In the genomic region with DNA sequence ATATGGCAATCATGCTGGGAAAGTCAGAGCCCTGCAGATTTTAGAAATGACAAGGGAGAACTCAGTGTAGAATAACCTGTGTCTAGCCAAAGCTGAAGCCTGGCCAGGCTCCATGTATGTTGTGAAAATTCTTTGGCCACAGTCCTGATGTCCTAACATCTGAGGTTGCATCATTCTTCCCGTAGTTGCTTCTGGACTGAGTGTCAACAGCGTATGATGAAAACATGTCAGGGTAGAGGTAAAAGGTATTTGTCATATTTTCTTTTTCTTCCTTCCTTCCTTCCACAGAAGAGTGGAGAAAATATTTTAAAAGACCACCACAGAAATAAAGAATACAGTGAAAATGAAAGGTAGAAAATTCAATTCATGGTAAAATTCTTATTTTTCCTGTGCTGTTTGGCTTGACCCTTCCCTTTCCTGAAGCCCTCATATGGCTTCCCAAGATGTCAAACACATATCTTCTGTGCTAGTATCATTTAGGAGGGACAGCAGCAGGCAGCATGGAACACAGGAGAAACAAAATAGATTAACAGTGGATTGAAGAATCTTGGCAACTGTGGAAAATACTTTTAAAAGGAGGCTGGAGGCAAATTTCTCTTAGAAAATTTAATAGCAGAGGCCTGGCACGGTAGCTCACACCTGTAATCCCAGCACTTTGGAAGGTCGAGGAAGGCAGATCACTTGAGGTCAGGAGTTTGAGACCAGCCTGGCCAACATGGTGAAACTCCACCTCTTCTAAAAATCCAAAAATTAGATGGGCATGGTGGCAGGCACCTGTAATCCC, we compare ENCODE assay signal across 11 cellular contexts. TPM values are rescaled to one million over a fixed set of nuclear protein-coding genes. Genes with fewer than 3 reads are reported as not detected.
DNase-seq lines count a peak whose midpoint lies in the region; ATAC-seq and TF ChIP-seq lines count a peak whose summit lies in the region.
"Had no signal": no experiment of that assay in that cellular context is flagged by ENCODE, and none has a peak within 500 bp of the region (broad histone marks: within the 10 kb centered on the region; RNA-seq: fewer than 3 reads in every experiment).

No MANE protein-coding gene starts in this region.

- H3K36me3 ChIP-seq in Peyer's patch (no peaks in the 10 kb centered on the region), psoas muscle (ENCODE audit: insufficient read depth in 1 of 2, low read depth in 1 of 2) (no peaks in the 10 kb centered on the region)

- no peak overlapping the region for H3K4me3 ChIP-seq in Peyer's patch
- no peak overlapping the region for H3K4me3 ChIP-seq in fibroblast of villous mesenchyme (ENCODE audit: low read depth, low read length)
- H3K4me3 ChIP-seq in psoas muscle = no peak overlapping the region

- peak; percentile 72 to 83 (median 78) for ATAC-seq in psoas muscle

- TF ChIP-seq CTCF in Peyer's patch (IDR thresholded peaks at IDR 0.05) (no peak), fibroblast of villous mesenchyme (IDR thresholded peaks at IDR 0.05; ENCODE audit: insufficient read depth, low read depth, low read length) (no peak), psoas muscle (IDR thresholded peaks at IDR 0.05) (no peak)

- intact Hi-C loops in psoas muscle (cut with DNase I) = no loop called here

- DNase-seq in EH (ENCODE audit: low read depth) = peak; percentile 83
- DNase-seq in Peyer's patch = peak in 2 of 3 donors; percentile 24 to 65
- peak; percentile 96 for DNase-seq in fibroblast of villous mesenchyme (ENCODE audit: low read depth)
- DNase-seq in psoas muscle = peak; percentile 72 to 84
- no peak for DNase-seq in T1000 (lab: John Stamatoyannopoulos, UW)
- DNase-seq in COLO829 (ENCODE audit: low spot score) = no peak
- DNase-seq in NCI-H2171 (lab: John Stamatoyannopoulos, UW) = no peak
- no peak for DNase-seq in NK-92 (lab: John Stamatoyannopoulos, UW; ENCODE audit: unreplicated experiment)
- DNase-seq: DND-41, midbrain had no signal

- WGBS in psoas muscle, 3 donors = 12 to 19% (median 17%) methylated on average over 4 of the region's 4 CpGs

- no peaks in the 10 kb centered on the region for H3K9me3 ChIP-seq in Peyer's patch
- H3K9me3 ChIP-seq in psoas muscle = no peaks in the 10 kb centered on the region

- H3K4me1 ChIP-seq in Peyer's patch = peaks cover 0 to 7% (median 0%) of the 10 kb centered on the region in 4 donors
- peaks cover 24% of the 10 kb centered on the region for H3K4me1 ChIP-seq in psoas muscle

- TF ChIP-seq POLR2A in Peyer's patch (IDR thresholded peaks at IDR 0.05) = no peak

- H3K27me3 ChIP-seq in Peyer's patch (no peaks in the 10 kb centered on the region), psoas muscle (ENCODE audit: insufficient read depth in 3 of 3, low read length in 2 of 3) (no peaks in the 10 kb centered on the region)

- H3K27ac ChIP-seq in Peyer's patch (peak overlapping the region in 2 of 4 donors; percentile 28 to 32), psoas muscle (peak overlapping the region; percentile 93)
- H3K27ac ChIP-seq: VCaP had no signal

RNA-seq across cellular contexts. Expression of gene NRBF2, which starts 18.9 kb away (rescaled TPM):
- total RNA-seq in Peyer's patch (10 to 100 TPM; 10.7 to 15.8 (median 14.9) TPM), fibroblast of villous mesenchyme (29.3 and 38.0 TPM in 2 replicates), psoas muscle (10 to 100 TPM; 23.1 to 85.3 (median 31.7) TPM)
- 10 to 100 TPM; 17.3 to 23.4 (median 21.4) TPM for polyA plus RNA-seq in psoas muscle

Comparison
In these comparisons a context has a peak if more than half of its experiments do, and no peak if none do; other contexts are left out.
1. DNase-seq: peak in EH (single experiment), Peyer's patch (2 of 3), fibroblast of villous mesenchyme (single experiment) and psoas muscle (2 of 2); none in T1000 (single experiment), COLO829 (single experiment), NCI-H2171 (single experiment) and NK-92 (single experiment).